ENCODE assay signal across 1 cellular context in genomic region chr2:9423100-9423921, GRCh38.
TF ChIP-seq lines count a peak whose summit lies in the region.

CPSF3 (plus strand) TSS chr2:9423654; CDS start chr2:9423774, 120 bp downstream.
ITGB1BP1 (minus strand) TSS chr2:9423528; CDS start chr2:9418697, 4,831 bp downstream.

TF ChIP-seq in K562, 482 proteins besides CTCF, POLR2A, EP300 and RAD21 (continued from another document and continues in another):
- TF ChIP-seq CREB5 (CRISPR knock-in tag; IDR thresholded peaks at IDR 0.05) (no peak), ZFP91 (CRISPR knock-in tag; IDR thresholded peaks at IDR 0.05) (no peak), TCF15 (CRISPR knock-in tag; IDR thresholded peaks at IDR 0.05) (no peak), CXXC5 (CRISPR knock-in tag; IDR thresholded peaks at IDR 0.05) (peak; percentile 93), RBM22 (IDR thresholded peaks at IDR 0.05; ENCODE audit: low read depth, low read length, poor library complexity, severe bottlenecking) (peak; percentile 64), MAX (CRISPR knock-in tag; IDR thresholded peaks at IDR 0.05) (peak; percentile 74), CREB1 (IDR thresholded peaks at IDR 0.05) (peak; percentile 63), CREB1 (CRISPR knock-in tag; IDR thresholded peaks at IDR 0.05) (peak; percentile 73; the same call in 1 of the 2 replicates), ZZZ3 (IDR thresholded peaks at IDR 0.05) (no peak), ZNF197 (CRISPR knock-in tag; IDR thresholded peaks at IDR 0.05; ENCODE audit: low read depth) (no peak), ZBTB5 (IDR thresholded peaks at IDR 0.05) (no peak), FOXA3 (CRISPR knock-in tag; conservative IDR thresholded peaks at IDR 0.05 in 1 of 2, IDR thresholded peaks at IDR 0.05 in 1 of 2) (peak in 1 of 2 experiments; percentile 62; a peak in 2 of 4 replicates), NR1H2 (CRISPR knock-in tag; IDR thresholded peaks at IDR 0.05) (no peak), CLOCK (CRISPR knock-in tag; IDR thresholded peaks at IDR 0.05; ENCODE audit: borderline replicate concordance) (no peak), ZNF316 (IDR thresholded peaks at IDR 0.05) (no peak), CHCHD3 (CRISPR knock-in tag; IDR thresholded peaks at IDR 0.05) (no peak), ZNF140 (CRISPR knock-in tag; IDR thresholded peaks at IDR 0.05) (no peak), TCF3 (CRISPR knock-in tag; IDR thresholded peaks at IDR 0.05) (no peak), ZNF384 (IDR thresholded peaks at IDR 0.05; ENCODE audit: low read depth, low read length) (no peak), BRD9 (IDR thresholded peaks at IDR 0.05; ENCODE audit: low read depth, partially characterized antibody) (no peak), ZNF584 (CRISPR knock-in tag; IDR thresholded peaks at IDR 0.05; ENCODE audit: low read depth) (no peak), MBD1 (CRISPR knock-in tag; IDR thresholded peaks at IDR 0.05) (no peak), MED1 (CRISPR knock-in tag; IDR thresholded peaks at IDR 0.05; ENCODE audit: borderline replicate concordance) (no peak), MECOM (CRISPR knock-in tag; IDR thresholded peaks at IDR 0.05) (no peak), GTF2B (IDR thresholded peaks at IDR 0.05; ENCODE audit: extremely low read depth, insufficient read length) (no peak), MEF2A (IDR thresholded peaks at IDR 0.05; ENCODE audit: control insufficient read depth, low read depth, low read length) (0 out of 2 replicates have a peak, but pooled peaks have one; percentile 35), PTRF (tag; IDR thresholded peaks at IDR 0.05) (no peak), ZNF224 (CRISPR knock-in tag; IDR thresholded peaks at IDR 0.05) (no peak), HLTF (IDR thresholded peaks at IDR 0.05) (no peak; the same call in 1 of the 2 replicates), ZBTB33 (CRISPR knock-in tag; IDR thresholded peaks at IDR 0.05) (peak; percentile 80), BMI1 (IDR thresholded peaks at IDR 0.05; ENCODE audit: low read length) (no peak), THAP12 (CRISPR knock-in tag; IDR thresholded peaks at IDR 0.05) (no peak)
- TF ChIP-seq, protein P1, sequence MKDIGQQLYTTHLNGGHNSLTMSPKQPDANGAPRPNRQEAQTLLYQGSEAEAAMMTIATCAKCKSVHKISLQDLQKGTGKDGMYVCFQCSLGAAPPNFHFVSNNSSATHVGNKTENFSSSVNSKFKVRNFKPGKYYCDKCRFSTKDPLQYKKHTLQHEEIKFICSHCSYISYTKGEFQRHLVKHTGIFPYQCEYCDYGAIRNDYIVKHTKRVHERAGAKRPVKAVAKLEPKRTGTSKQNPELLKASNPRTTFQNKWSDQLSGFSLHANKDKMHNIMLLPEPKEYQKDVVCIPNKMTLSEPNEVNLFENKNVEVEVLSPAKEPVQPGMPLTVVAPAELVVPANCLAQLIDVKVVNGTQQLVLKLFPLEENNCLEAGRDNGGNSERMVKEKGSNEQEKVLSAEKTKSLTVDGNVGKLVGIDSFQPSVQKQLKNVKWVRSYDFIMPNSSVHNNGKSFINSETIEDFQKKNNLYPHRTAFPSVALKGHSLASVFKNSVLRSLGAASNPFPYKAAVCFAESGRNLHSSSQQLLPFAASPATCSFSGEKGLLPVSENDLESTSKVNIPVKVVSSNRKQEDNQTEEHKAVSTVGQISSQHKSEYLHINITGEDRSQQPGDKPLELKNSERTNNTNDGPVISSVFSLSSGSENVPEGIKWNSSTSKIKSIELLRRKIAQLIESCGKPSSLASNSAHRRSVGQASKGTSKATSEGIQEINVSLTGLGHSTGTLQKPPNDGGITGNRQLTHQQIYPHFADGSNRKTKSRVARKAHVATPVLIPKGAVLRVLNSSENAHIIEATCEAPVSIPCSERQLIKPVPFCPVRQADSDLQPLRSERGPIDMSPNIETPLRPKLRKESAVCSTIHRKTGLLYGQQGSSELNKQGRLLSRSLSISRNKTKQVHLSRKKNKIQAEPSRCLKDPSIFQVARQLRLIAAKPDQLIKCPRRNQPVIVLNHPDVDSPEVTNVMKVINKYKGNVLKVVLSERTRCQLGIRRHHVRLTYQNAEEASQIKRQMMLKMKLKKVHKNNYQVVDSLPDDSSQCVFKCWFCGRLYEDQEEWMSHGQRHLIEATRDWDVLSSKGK (CRISPR knock-in tag; IDR thresholded peaks at IDR 0.05), result no peak
- TF ChIP-seq, protein P2, sequence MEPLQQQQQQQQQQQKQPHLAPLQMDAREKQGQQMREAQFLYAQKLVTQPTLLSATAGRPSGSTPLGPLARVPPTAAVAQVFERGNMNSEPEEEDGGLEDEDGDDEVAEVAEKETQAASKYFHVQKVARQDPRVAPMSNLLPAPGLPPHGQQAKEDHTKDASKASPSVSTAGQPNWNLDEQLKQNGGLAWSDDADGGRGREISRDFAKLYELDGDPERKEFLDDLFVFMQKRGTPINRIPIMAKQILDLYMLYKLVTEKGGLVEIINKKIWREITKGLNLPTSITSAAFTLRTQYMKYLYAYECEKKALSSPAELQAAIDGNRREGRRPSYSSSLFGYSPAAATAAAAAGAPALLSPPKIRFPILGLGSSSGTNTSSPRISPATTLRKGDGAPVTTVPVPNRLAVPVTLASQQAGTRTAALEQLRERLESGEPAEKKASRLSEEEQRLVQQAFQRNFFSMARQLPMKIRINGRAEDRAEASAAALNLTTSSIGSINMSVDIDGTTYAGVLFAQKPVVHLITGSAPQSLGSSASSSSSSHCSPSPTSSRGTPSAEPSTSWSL (CRISPR knock-in tag; IDR thresholded peaks at IDR 0.05; ENCODE audit: borderline replicate concordance), result no peak
- TF ChIP-seq, protein P3, sequence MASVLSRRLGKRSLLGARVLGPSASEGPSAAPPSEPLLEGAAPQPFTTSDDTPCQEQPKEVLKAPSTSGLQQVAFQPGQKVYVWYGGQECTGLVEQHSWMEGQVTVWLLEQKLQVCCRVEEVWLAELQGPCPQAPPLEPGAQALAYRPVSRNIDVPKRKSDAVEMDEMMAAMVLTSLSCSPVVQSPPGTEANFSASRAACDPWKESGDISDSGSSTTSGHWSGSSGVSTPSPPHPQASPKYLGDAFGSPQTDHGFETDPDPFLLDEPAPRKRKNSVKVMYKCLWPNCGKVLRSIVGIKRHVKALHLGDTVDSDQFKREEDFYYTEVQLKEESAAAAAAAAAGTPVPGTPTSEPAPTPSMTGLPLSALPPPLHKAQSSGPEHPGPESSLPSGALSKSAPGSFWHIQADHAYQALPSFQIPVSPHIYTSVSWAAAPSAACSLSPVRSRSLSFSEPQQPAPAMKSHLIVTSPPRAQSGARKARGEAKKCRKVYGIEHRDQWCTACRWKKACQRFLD (CRISPR knock-in tag; IDR thresholded peaks at IDR 0.05), result no peak
